8 cellular contexts compared by ENCODE assay signal in genomic region chr3:153731036-153731435, GRCh38.
"Had no signal": no experiment of that assay in that cellular context is flagged by ENCODE, and none has a peak within 500 bp of the region (broad histone marks: within the 10 kb centered on the region; RNA-seq: fewer than 3 reads in every experiment).

No MANE protein-coding gene starts in this region.

- DNase-seq: GM23248, GOT3, H7, KBM-7 had no signal

- H3K36me3 ChIP-seq: HAP-1 had no signal

- H3K27ac ChIP-seq: GM23248, HL-60 had no signal

- FAIRE-seq: HepG2 had no signal

- H3K4me1 ChIP-seq: HAP-1 had no signal

- H3K9me3 ChIP-seq: HAP-1 had no signal

- ATAC-seq: HCT116, HepG2 had no signal

- H3K4me3 ChIP-seq: GM23248, HAP-1 had no signal
